Comparison of ENCODE assay signal across 7 cellular contexts in the genomic region with DNA sequence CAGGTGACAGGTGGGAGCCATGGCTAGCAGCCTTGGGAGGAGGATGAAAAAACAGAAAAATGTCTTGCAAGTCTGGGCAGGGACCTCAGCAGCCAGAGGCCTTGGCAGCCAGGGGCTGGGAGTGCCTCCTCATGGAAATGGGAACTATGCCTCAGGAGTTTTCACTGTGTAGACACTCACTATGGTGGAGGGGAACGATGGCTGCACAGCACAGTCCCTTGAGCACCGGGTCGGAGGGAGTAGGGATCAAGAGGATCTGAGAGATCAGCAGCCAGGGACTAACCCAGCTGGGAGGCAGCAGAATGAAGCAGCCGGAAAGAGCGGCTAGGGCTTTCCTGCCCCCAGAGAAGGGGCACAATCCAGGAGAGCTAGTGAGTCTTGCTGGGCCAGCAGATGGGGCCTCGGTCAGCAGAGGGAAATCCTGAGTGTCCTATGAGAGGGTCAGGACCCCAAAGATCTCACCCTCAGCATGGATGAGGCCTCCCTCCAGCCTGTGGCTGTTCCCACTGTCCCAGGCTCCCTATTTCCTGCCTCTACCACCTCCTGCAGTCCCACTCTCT. TPM values are rescaled to one million over a fixed set of nuclear protein-coding genes. Genes with fewer than 3 reads are reported as not detected.
DNase-seq lines count a peak whose midpoint lies in the region; ATAC-seq and TF ChIP-seq lines count a peak whose summit lies in the region.

No MANE protein-coding gene starts in this region.

- intact Hi-C loops in stomach (cut with DNase I; ENCODE audit: low total_unique reads) = no loop called here

- no peaks in the 10 kb centered on the region for H3K9me3 ChIP-seq in HEK293 (ENCODE audit: control insufficient read depth, insufficient read depth, low read depth, low read length)
- H3K9me3 ChIP-seq in stomach = no peaks in the 10 kb centered on the region

- H3K4me1 ChIP-seq in HEK293 (ENCODE audit: control insufficient read depth, insufficient read depth, low read length) = 0 out of 2 replicates have a peak, but pooled peaks cover 5% of the 10 kb centered on the region
- H3K4me1 ChIP-seq in stomach = peaks cover 90 to 100% (median 94%) of the 10 kb centered on the region in 4 donors

- no peak for TF ChIP-seq EP300 in stomach (IDR thresholded peaks at IDR 0.05)

- no peak overlapping the region for H3K4me3 Mint-ChIP-seq in activated naive CD8-positive, alpha-beta T cell treated with anti-CD3 and anti-CD28 coated beads, Interleukin-2, amount 50 U/mL, for 24 hours

- ATAC-seq in activated naive CD8-positive, alpha-beta T cell treated with anti-CD3 and anti-CD28 coated beads, Interleukin-2, amount 50 U/mL, for 24 hours = no peak
- ATAC-seq in left lobe of liver = no peak

- DNase-seq in activated naive CD8-positive, alpha-beta T cell treated with anti-CD3 and anti-CD28 coated beads, Interleukin-2, amount 50 U/mL, for 24 hours = no peak
- DNase-seq in stomach (no peak), NCI-H526 (lab: John Stamatoyannopoulos, UW) (no peak), left lobe of liver (ENCODE audit: low spot score) (no peak)
- DNase-seq in central memory CD4-positive, alpha-beta T cell = no peak

- peaks cover 47% of the 10 kb centered on the region for H3K4me1 Mint-ChIP-seq in activated naive CD8-positive, alpha-beta T cell treated with anti-CD3 and anti-CD28 coated beads, Interleukin-2, amount 50 U/mL, for 24 hours

- no peaks in the 10 kb centered on the region for H3K36me3 Mint-ChIP-seq in activated naive CD8-positive, alpha-beta T cell treated with anti-CD3 and anti-CD28 coated beads, Interleukin-2, amount 50 U/mL, for 24 hours (ENCODE audit: low read depth)

- no peaks in the 10 kb centered on the region for H3K27me3 ChIP-seq in layer of hippocampus (ENCODE audit: control insufficient read depth, insufficient read depth, low read length)
- H3K27me3 ChIP-seq in stomach = no peaks in the 10 kb centered on the region

- H3K27ac Mint-ChIP-seq in activated naive CD8-positive, alpha-beta T cell treated with anti-CD3 and anti-CD28 coated beads, Interleukin-2, amount 50 U/mL, for 24 hours = peak overlapping the region; percentile 84

- no peak for TF ChIP-seq POLR2A in stomach (IDR thresholded peaks at IDR 0.05)

- no peak for TF ChIP-seq CTCF in HEK293 (tag by site-specific recombination; IDR thresholded peaks at IDR 0.05)
- no peak for TF ChIP-seq CTCF in stomach (IDR thresholded peaks at IDR 0.05)

- CTCF ChIA-PET in HEK293 (lab: Yijun Ruan, JAX) = interaction anchor here (0.9 to 1.3 kb wide), 3 partner anchors 22 to 109 kb away, joined by 4 read pairs; no protein-coding TSS in a partner anchor

- H3K9me3 Mint-ChIP-seq in activated naive CD8-positive, alpha-beta T cell treated with anti-CD3 and anti-CD28 coated beads, Interleukin-2, amount 50 U/mL, for 24 hours = no peaks in the 10 kb centered on the region

- H3K27me3 Mint-ChIP-seq in activated naive CD8-positive, alpha-beta T cell treated with anti-CD3 and anti-CD28 coated beads, Interleukin-2, amount 50 U/mL, for 24 hours = no peaks in the 10 kb centered on the region

- POLR2A ChIA-PET in HEK293 (lab: Yijun Ruan, JAX) = no interaction called here

- H3K27ac ChIP-seq in HEK293 (ENCODE audit: extremely low read depth, low read depth, low read length) (no peak overlapping the region), layer of hippocampus (ENCODE audit: low read depth, low read length) (peak overlapping the region; percentile 100), stomach (peak overlapping the region; percentile 87 to 100 (median 99))

- H3K36me3 ChIP-seq in HEK293 (ENCODE audit: control insufficient read depth in 2 of 2, insufficient read depth in 1 of 2, low read length in 2 of 2) (no peaks in the 10 kb centered on the region), stomach (no peaks in the 10 kb centered on the region)

- H3K4me3 ChIP-seq in HEK293 (ENCODE audit: low read depth, low read length) (no peak overlapping the region), stomach (peak overlapping the region in 1 of 4 donors; percentile 4)

- 49 to 58% (median 55%) methylated on average over 6 of the region's 6 CpGs for WGBS in stomach, 5 donors

TF ChIP-seq in HEK293, 187 proteins besides CTCF, POLR2A, EP300 and RAD21:
- TF ChIP-seq ZBTB48 (tag by site-specific recombination; IDR thresholded peaks at IDR 0.05) = peak; percentile 27; the same call in 1 of the 2 replicates
- no peak for TF ChIP-seq ZNF658 (tag by site-specific recombination; IDR thresholded peaks at IDR 0.05)

RNA-seq across cellular contexts. Expression of gene FTH1, which starts 6.2 kb away (rescaled TPM):
- total RNA-seq in stomach = 1,000 to 10,000 TPM in 4 of 5 donors, 100 to 1,000 TPM in 1; 703 to 2,177 (median 1,757) TPM
- 1,000 to 10,000 TPM; 4,996 to 8,523 (median 5,775) TPM for polyA plus RNA-seq in stomach
- total RNA-seq in left lobe of liver = 938 TPM

RNA-seq across cellular contexts. Expression of gene BEST1, which starts 23.5 kb away (rescaled TPM):
- total RNA-seq in stomach (10 to 100 TPM in 2 of 5 donors, 1 to 10 TPM in 2, not detected in 1; 1.2 to 27.4 (median 6.6) TPM), left lobe of liver (0.63 TPM)
- 1 to 10 TPM; 3.4 to 3.8 (median 3.7) TPM for polyA plus RNA-seq in stomach

RNA-seq across cellular contexts. Expression of gene RAB3IL1, which starts 56.3 kb away (rescaled TPM):
- total RNA-seq in stomach (10 to 100 TPM in 2 of 5 donors, 1 to 10 TPM in 1, under 1 TPM in 1, not detected in 1; 0.58 to 12.8 (median 7.1) TPM), left lobe of liver (4.0 TPM)
- polyA plus RNA-seq in stomach = 10 to 100 TPM in 2 of 3 donors, 1 to 10 TPM in 1; 5.3 to 13.3 (median 11.6) TPM
